Comparison of ENCODE assay signal across 9 cellular contexts in genomic region chr1:68497358-68497698, GRCh38. TPM values are rescaled to one million over a fixed set of nuclear protein-coding genes. Genes with fewer than 3 reads are reported as not detected.
DNase-seq lines count a peak whose midpoint lies in the region; ATAC-seq and TF ChIP-seq lines count a peak whose summit lies in the region.
"Had no signal": no experiment of that assay in that cellular context is flagged by ENCODE, and none has a peak within 500 bp of the region (broad histone marks: within the 10 kb centered on the region; RNA-seq: fewer than 3 reads in every experiment).

No MANE protein-coding gene starts in this region.

- peaks cover 5% of the 10 kb centered on the region for H3K27me3 Mint-ChIP-seq in T-helper 17 cell

- H3K27me3 ChIP-seq in iPS-15b (ENCODE audit: control insufficient read depth, insufficient read depth, low read length), result peaks cover 2% of the 10 kb centered on the region
- no peaks in the 10 kb centered on the region for H3K27me3 ChIP-seq in testis

- H3K4me1 Mint-ChIP-seq in T-helper 17 cell, result peaks cover 20% of the 10 kb centered on the region

- TF ChIP-seq CTCF in GM12875 (IDR thresholded peaks at IDR 0.05; ENCODE audit: borderline replicate concordance, insufficient read depth, low read depth, low read length) (no peak), testis (IDR thresholded peaks at IDR 0.05) (no peak)

- no peak for TF ChIP-seq POLR2A in testis (IDR thresholded peaks at IDR 0.05)

- no peak overlapping the region for H3K9ac ChIP-seq in iPS-15b (ENCODE audit: low read depth, low read length)

- H3K36me3 Mint-ChIP-seq in T-helper 17 cell (ENCODE audit: low read depth), result no peaks in the 10 kb centered on the region

- H3K27ac ChIP-seq in testis, result peak overlapping the region; percentile 40 to 73

- no peaks in the 10 kb centered on the region for H3K36me3 ChIP-seq in iPS-15b (ENCODE audit: control insufficient read depth, insufficient read depth, low read length)
- no peaks in the 10 kb centered on the region for H3K36me3 ChIP-seq in testis (ENCODE audit: low read depth, missing control alignments)

- H3K4me3 Mint-ChIP-seq in T-helper 17 cell, result peak overlapping the region; percentile 90

- H3K4me3 ChIP-seq in GM12875 (ENCODE audit: low read depth, low read length) (peak overlapping the region; percentile 72), iPS-15b (ENCODE audit: low read depth, low read length) (peak overlapping the region; percentile 96), testis (peak overlapping the region; percentile 57 to 69)

- ATAC-seq in HG02610 (IDR thresholded peaks at IDR 0.05; ENCODE audit: unreplicated experiment) (peak; percentile 18), T-helper 17 cell (peak; percentile 6), GM18861 (IDR thresholded peaks at IDR 0.05; ENCODE audit: unreplicated experiment) (no peak)

- intact Hi-C loops in testis (cut with DNase I; ENCODE audit: low total_unique reads), result no loop called here

- 3 to 10% methylated on average over 3 of the region's 3 CpGs for WGBS in testis, 2 donors

- no peak overlapping the region for H3K27ac Mint-ChIP-seq in T-helper 17 cell

- H3K9me3 ChIP-seq in T-helper 17 cell (ENCODE audit: control insufficient read depth, low read length, poor library complexity, severe bottlenecking) (no peaks in the 10 kb centered on the region), iPS-15b (ENCODE audit: control insufficient read depth, insufficient read depth, low read length) (no peaks in the 10 kb centered on the region), testis (no peaks in the 10 kb centered on the region)

- DNase-seq in T-helper 17 cell, result no peak
- no peak for DNase-seq in testis
- DNase-seq in COR-L47 (lab: John Stamatoyannopoulos, UW), result no peak
- DNase-seq in middle frontal gyrus (ENCODE audit: extremely low spot score, low spot score), result no peak

- no peaks in the 10 kb centered on the region for H3K4me1 ChIP-seq in iPS-15b (ENCODE audit: control insufficient read depth, insufficient read depth, low read length)
- H3K4me1 ChIP-seq in testis, result peaks cover 8% of the 10 kb centered on the region

RNA-seq across cellular contexts. Expression of gene DEPDC1, which starts 0.4 kb away (rescaled TPM):
- total RNA-seq in T-helper 17 cell (under 1 TPM in 1 of 2 donors, not detected in 1; 0.16 TPM), testis (10 to 100 TPM in 1 of 2 donors, 1 to 10 TPM in 1; 7.7 to 12.7 TPM)
- 10.8 TPM for polyA plus RNA-seq in testis (ENCODE audit: insufficient read depth, low read depth, low replicate concordance)

RNA-seq across cellular contexts. Expression of gene RPE65, which starts 47.6 kb away (rescaled TPM):
- total RNA-seq in T-helper 17 cell (not detected), testis (under 1 TPM in 1 of 2 donors, not detected in 1; 0.16 TPM)
- polyA plus RNA-seq in testis (ENCODE audit: insufficient read depth, low read depth, low replicate concordance), result 0.42 TPM
- total RNA-seq: SK-MEL-5 had no signal

Comparison
In these comparisons a context has a peak if more than half of its experiments do, and no peak if none do; other contexts are left out.
1. RNA of gene DEPDC1, which starts 0.4 kb away (total RNA-seq): 7.7 to 12.7 TPM in testis; 0.16 TPM in T-helper 17 cell; every median in the first group is over 4 times any median in the second.
2. Peak in every context shown above with its lines, with median percentiles within 50 percentile points of each other: H3K4me3 ChIP-seq.